4 cellular contexts compared by ENCODE assay signal in genomic region chr7:150290329-150290728, GRCh38. TPM values are rescaled to one million over a fixed set of nuclear protein-coding genes. Genes with fewer than 3 reads are reported as not detected.
"Had no signal": no experiment of that assay in that cellular context is flagged by ENCODE, and none has a peak within 500 bp of the region (broad histone marks: within the 10 kb centered on the region; RNA-seq: fewer than 3 reads in every experiment).

No MANE protein-coding gene starts in this region.

RNA-seq across cellular contexts. Expression of gene LRRC61, which starts 32.8 kb away (rescaled TPM):
- total RNA-seq: GM23248, H4, HFFc6, IMR-90 had no signal
- polyA plus RNA-seq: GM23248 had no signal

RNA-seq across cellular contexts. Expression of gene ACTR3C, which starts 33.0 kb away (rescaled TPM):
- total RNA-seq: GM23248, HFFc6, IMR-90 had no signal
- polyA plus RNA-seq: GM23248, IMR-90 had no signal

RNA-seq across cellular contexts. Expression of gene RARRES2, which starts 51.1 kb away (rescaled TPM):
- total RNA-seq: GM23248, H4, IMR-90 had no signal
- polyA plus RNA-seq: GM23248 had no signal
